In the genomic region with DNA sequence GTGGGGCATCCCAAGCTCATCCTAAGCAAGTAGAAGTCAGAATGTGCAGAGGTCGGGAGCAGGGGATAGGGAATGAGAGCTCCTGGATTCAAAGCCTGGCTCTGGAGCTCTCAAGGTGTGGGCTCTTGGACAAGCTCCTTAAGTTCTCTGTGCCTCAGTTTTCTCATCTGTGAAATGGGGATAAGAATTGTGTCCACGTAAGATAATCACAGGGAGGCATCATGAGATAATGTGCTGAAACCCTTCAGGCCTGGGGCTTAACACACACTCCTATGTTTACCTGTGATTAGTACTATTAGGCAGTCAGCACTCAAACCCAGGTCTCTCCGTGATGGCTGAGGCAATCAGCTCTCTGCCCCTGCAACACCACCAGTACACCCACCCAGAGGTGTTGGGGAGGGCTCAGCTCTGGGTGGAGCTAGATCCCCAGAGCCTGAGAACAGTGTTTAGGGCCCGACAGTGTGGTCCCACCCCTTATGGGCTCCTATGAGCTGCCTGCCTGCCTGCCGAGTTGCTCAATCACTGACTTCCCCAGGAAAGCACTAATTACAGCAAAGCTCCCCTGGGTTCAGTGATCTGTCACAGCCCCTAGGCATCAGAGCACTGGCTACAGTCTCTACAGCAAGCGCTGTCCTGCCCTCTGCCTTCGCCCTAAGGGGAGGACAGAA, we compare ENCODE assay signal across 11 cellular contexts. TPM values are rescaled to one million over a fixed set of nuclear protein-coding genes. Genes with fewer than 3 reads are reported as not detected.
DNase-seq lines count a peak whose midpoint lies in the region; ATAC-seq, FAIRE-seq and TF ChIP-seq lines count a peak whose summit lies in the region.
"Had no signal": no experiment of that assay in that cellular context is flagged by ENCODE, and none has a peak within 500 bp of the region (broad histone marks: within the 10 kb centered on the region; RNA-seq: fewer than 3 reads in every experiment).

No MANE protein-coding gene starts in this region.

- H3K4me1 ChIP-seq in H1 (replicated peaks in 1 of 4; ENCODE audit: control insufficient read depth in 3 of 4, insufficient read depth in 4 of 4, low read length in 3 of 4) (peaks cover 2 to 12% (median 6%) of the 10 kb centered on the region in 4 experiments; a peak in 5 of 7 replicates), lower lobe of right lung (peaks cover 15% of the 10 kb centered on the region)

- no peak overlapping the region for H4K8ac ChIP-seq in H1 (ENCODE audit: extremely low read depth, insufficient read depth, low read length)

- no peak for TF ChIP-seq POLR2A in H1 (IDR thresholded peaks at IDR 0.05; ENCODE audit: control extremely low read depth in 1 of 2, low read depth in 2 of 2, low read length in 2 of 2)
- no peak for TF ChIP-seq POLR2A in H54 (IDR thresholded peaks at IDR 0.05; ENCODE audit: low read depth, low read length)
- no peak for TF ChIP-seq POLR2A in erythroblast (IDR thresholded peaks at IDR 0.05; ENCODE audit: low read length)

- H2BK120ac ChIP-seq in H1 (replicated peaks; ENCODE audit: low read depth, low read length) = no peak overlapping the region

- no peak overlapping the region for H2BK20ac ChIP-seq in H1 (ENCODE audit: low read length)

- H3K9me3 ChIP-seq in H1 (ENCODE audit: insufficient read depth in 2 of 2, low read depth in 1 of 2, low read length in 1 of 2) (no peaks in the 10 kb centered on the region), lower lobe of right lung (no peaks in the 10 kb centered on the region)

- no peak for TF ChIP-seq EP300 in H1 (IDR thresholded peaks at IDR 0.05; ENCODE audit: borderline replicate concordance in 1 of 2, low read depth in 2 of 2, low read length in 2 of 2)

- 86% methylated on average over 7 of the region's 7 CpGs; no CpG with 5 or more reads in 1 of the 2 experiments for WGBS in H1 (ENCODE audit: extremely low coverage in 1 of 2, insufficient coverage in 1 of 2, insufficient read length in 1 of 2, insufficient replicate concordance in 2 of 2, low coverage in 1 of 2, low lambda C conversion rate in 2 of 2, missing lambda C conversion rate in 1 of 2), 2 experiments

- H3K4me1 Mint-ChIP-seq in type B pancreatic cell (ENCODE audit: unreplicated experiment) = peaks cover 8% of the 10 kb centered on the region

- no peak overlapping the region for H3K4me3 ChIP-seq in H1 (ENCODE audit: extremely low read depth in 1 of 4, insufficient read depth in 2 of 4, low read depth in 3 of 4, low read length in 4 of 4)
- H3K4me3 ChIP-seq in lower lobe of right lung = no peak overlapping the region

- H4K5ac ChIP-seq in H1 (ENCODE audit: insufficient read length, low read depth, low read length) = no peak overlapping the region

- no peaks in the 10 kb centered on the region for H3K79me1 ChIP-seq in H1 (ENCODE audit: low read depth, low read length)

- TF ChIP-seq CTCF in H1 (IDR thresholded peaks at IDR 0.05; ENCODE audit: control extremely low read depth in 1 of 3, insufficient read depth in 1 of 3, low read depth in 1 of 3, low read length in 3 of 3) = no peak
- no peak for TF ChIP-seq CTCF in lower lobe of right lung (IDR thresholded peaks at IDR 0.05)
- TF ChIP-seq CTCF in type B pancreatic cell (conservative IDR thresholded peaks at IDR 0.05) = no peak

- ATAC-seq in lower lobe of right lung = peak; percentile 45 to 54

- no peak overlapping the region for H2AK5ac ChIP-seq in H1 (ENCODE audit: low read depth, low read length)

- H3K9ac ChIP-seq in H1 (replicated peaks in 1 of 4; ENCODE audit: extremely low read depth in 1 of 4, low read depth in 3 of 4, low read length in 3 of 4) = no peak overlapping the region

- H3K36me3 ChIP-seq in H1 (ENCODE audit: control insufficient read depth in 2 of 4, insufficient read depth in 4 of 4, low read length in 3 of 4) (no peaks in the 10 kb centered on the region), lower lobe of right lung (no peaks in the 10 kb centered on the region)

- FAIRE-seq in H1 (lab: Jason Lieb, UNC) (no peak), H54 (lab: Jason Lieb, UNC) (no peak)

- H3K4me2 ChIP-seq in H1 (ENCODE audit: insufficient read depth in 1 of 2, low read depth in 2 of 2, low read length in 2 of 2) = no peak overlapping the region

- no peak overlapping the region for H2BK5ac ChIP-seq in H1 (ENCODE audit: low read depth, low read length)

- H3K79me2 ChIP-seq in H1 (ENCODE audit: control insufficient read depth in 1 of 2, insufficient read depth in 2 of 2, low read length in 2 of 2) = no peaks in the 10 kb centered on the region

- H3K18ac ChIP-seq in H1 (ENCODE audit: extremely low read depth, low read length) = no peak overlapping the region

- H3K27ac Mint-ChIP-seq in type B pancreatic cell = no peak overlapping the region
- H3K27ac Mint-ChIP-seq: dendritic cell treated with granulocyte-macrophage colony-stimulating factor and Interleukin-4, amounts not matched to agents 40 ng/mL and 50 ng/mL, for 4 days had no signal

- H3K36me3 Mint-ChIP-seq in type B pancreatic cell = no peaks in the 10 kb centered on the region

- no peak overlapping the region for H3K23ac ChIP-seq in H1 (ENCODE audit: insufficient read length)

- H2AFZ ChIP-seq in H1 (ENCODE audit: low read length) = no peak overlapping the region

- peaks cover 33% of the 10 kb centered on the region for H3K27me3 Mint-ChIP-seq in type B pancreatic cell

- TF ChIP-seq RAD21 in H1 (IDR thresholded peaks at IDR 0.05 in 1 of 2, conservative IDR thresholded peaks at IDR 0.05 in 1 of 2; ENCODE audit: low read depth in 2 of 2, low read length in 2 of 2) = no peak; a peak in 1 of 4 replicates

- no peak overlapping the region for H3K4me3 Mint-ChIP-seq in type B pancreatic cell
- H3K4me3 Mint-ChIP-seq: dendritic cell treated with granulocyte-macrophage colony-stimulating factor and Interleukin-4, amounts not matched to agents 40 ng/mL and 50 ng/mL, for 4 days had no signal

- CTCF ChIA-PET in H1 (lab: Charles Lee; ENCODE audit: partially characterized antibody) = interaction anchor here (0.8 to 5.0 kb wide), 6 partner anchors 11 to 86 kb away, joined by 3 to 40 read pairs (median 4); no protein-coding TSS in a partner anchor

- no peak overlapping the region for H3K56ac ChIP-seq in H1 (replicated peaks; ENCODE audit: insufficient read length, low read depth, low read length)

- peaks cover 5% of the 10 kb centered on the region; the same call in 1 of the 2 replicates for H3K23me2 ChIP-seq in H1 (ENCODE audit: low read depth, low read length)

- H3K4ac ChIP-seq in H1 (replicated peaks; ENCODE audit: insufficient read length, low read depth, low read length) = no peak overlapping the region

- no peaks in the 10 kb centered on the region for H3K9me3 Mint-ChIP-seq in type B pancreatic cell
- H3K9me3 Mint-ChIP-seq: dendritic cell treated with granulocyte-macrophage colony-stimulating factor and Interleukin-4, amounts not matched to agents 40 ng/mL and 50 ng/mL, for 4 days had no signal

- H4K20me1 ChIP-seq in H1 (replicated peaks in 1 of 2; ENCODE audit: control insufficient read depth in 1 of 2, insufficient read depth in 2 of 2, low read length in 2 of 2) = peaks cover 0 to 8% of the 10 kb centered on the region in 2 experiments

- no peak overlapping the region for H3K14ac ChIP-seq in H1 (ENCODE audit: insufficient read length)

- DNase-seq in EL (peak; percentile 33), NOMO-1 treated with DMSO at 0.1 percent for 48 hours (lab: John Stamatoyannopoulos, UW; ENCODE audit: unreplicated experiment) (peak; percentile 94), H1 (ENCODE audit: low read depth in 1 of 2, low spot score in 2 of 2) (no peak), lower lobe of right lung (peak; percentile 67), mesenteric fat pad (ENCODE audit: low spot score) (no peak), type B pancreatic cell (ENCODE audit: extremely low spot score, unreplicated experiment) (no peak), H54 (ENCODE audit: insufficient read length, low spot score) (no peak), erythroblast (lab: John Stamatoyannopoulos, UW) (no peak)
- DNase-seq: Calu3, MM.1S had no signal

- H3K27me3 ChIP-seq in H1 (replicated peaks in 1 of 4; ENCODE audit: control insufficient read depth in 3 of 4, extremely low read depth in 1 of 4, insufficient read depth in 3 of 4, low read length in 3 of 4) = peaks cover 0 to 19% (median 14%) of the 10 kb centered on the region in 4 experiments; a peak in 6 of 7 replicates
- H3K27me3 ChIP-seq in lower lobe of right lung (ENCODE audit: low read depth) = peaks cover 46% of the 10 kb centered on the region

- peak overlapping the region; percentile 27; the same call in 1 of the 2 replicates for H2BK12ac ChIP-seq in H1 (ENCODE audit: low read depth, low read length)

- no peak overlapping the region for H4K91ac ChIP-seq in H1 (replicated peaks; ENCODE audit: insufficient read length, low read length)

- peak overlapping the region; percentile 24; the same call in 1 of the 2 replicates for H2BK15ac ChIP-seq in H1 (ENCODE audit: low read length)

- POLR2A ChIA-PET in H1 (lab: Charles Lee; ENCODE audit: partially characterized antibody) = interaction anchor here (1.6 kb wide), 1 partner anchor 59 kb away, joined by 3 read pairs; no protein-coding TSS in a partner anchor

- intact Hi-C loops in lower lobe of right lung (cut with DNase I) = no loop called here

- H3K27ac ChIP-seq in H1 (ENCODE audit: low read depth, low read length) (no peak overlapping the region), lower lobe of right lung (no peak overlapping the region)

TF ChIP-seq in H1, 55 proteins besides CTCF, POLR2A, EP300 and RAD21:
- TF ChIP-seq CEBPB (IDR thresholded peaks at IDR 0.05; ENCODE audit: low read depth, low read length) (0 out of 2 replicates have a peak, but pooled peaks have one; percentile 50), RXRA (IDR thresholded peaks at IDR 0.05; ENCODE audit: insufficient read depth, low read depth, low read length) (no peak), CBX5 (IDR thresholded peaks at IDR 0.05; ENCODE audit: low read depth, low read length) (no peak)

RNA-seq across cellular contexts. Expression of gene SIRPA, which starts 6.3 kb away (rescaled TPM):
- 4.3 and 4.4 TPM in 2 replicates for total RNA-seq in H1 (2021; fragmentation: NEBNext Ultra II Directional; extraction: Animal tissue kit (Norgen Biotek cat#: 25700))
- 3.9 and 5.7 TPM in 2 replicates for polyA plus RNA-seq in H1 (2011; rRNA removed)
- 3.2 TPM for polyA plus RNA-seq in H1 (2011; cell fraction: cytosol; rRNA removed)
- polyA plus RNA-seq in H1 (2011; cell fraction: nucleus; rRNA removed) = 6.7 TPM
- 4.9 to 6.1 TPM (median 5.2 TPM) in 4 replicates for polyA plus RNA-seq in H1 (2012, experiment 1 of 2)
- 4.8 TPM for polyA plus RNA-seq in H1 (2012, experiment 2 of 2)
- 2.9 TPM for polyA plus RNA-seq in H1 (2013, experiment 1 of 2)
- polyA plus RNA-seq in H1 (2013, experiment 2 of 2) = 3.1 TPM
- polyA minus RNA-seq in H1 (2011; rRNA and poly(A)+ RNA removed) = 3.2 and 3.4 TPM in 2 replicates
- 3.3 TPM for polyA minus RNA-seq in H1 (2011; cell fraction: cytosol; rRNA and poly(A)+ RNA removed)
- polyA minus RNA-seq in H1 (2011; cell fraction: nucleus; rRNA and poly(A)+ RNA removed) = 3.0 TPM
- total RNA-seq in lower lobe of right lung (130 TPM), mesenteric fat pad (100 TPM), type B pancreatic cell (ENCODE audit: low replicate concordance) (11.4 and 12.3 TPM in 2 replicates)

Comparison
In these comparisons a context has a peak if more than half of its experiments do, and no peak if none do; other contexts are left out.
1. DNase-seq: peak in EL (single experiment), NOMO-1 treated with DMSO at 0.1 percent for 48 hours (single experiment) and lower lobe of right lung (single experiment); none in H1 (0 of 2), mesenteric fat pad (single experiment), type B pancreatic cell (single experiment), H54 (single experiment) and erythroblast (0 of 2).